In the genomic region with DNA sequence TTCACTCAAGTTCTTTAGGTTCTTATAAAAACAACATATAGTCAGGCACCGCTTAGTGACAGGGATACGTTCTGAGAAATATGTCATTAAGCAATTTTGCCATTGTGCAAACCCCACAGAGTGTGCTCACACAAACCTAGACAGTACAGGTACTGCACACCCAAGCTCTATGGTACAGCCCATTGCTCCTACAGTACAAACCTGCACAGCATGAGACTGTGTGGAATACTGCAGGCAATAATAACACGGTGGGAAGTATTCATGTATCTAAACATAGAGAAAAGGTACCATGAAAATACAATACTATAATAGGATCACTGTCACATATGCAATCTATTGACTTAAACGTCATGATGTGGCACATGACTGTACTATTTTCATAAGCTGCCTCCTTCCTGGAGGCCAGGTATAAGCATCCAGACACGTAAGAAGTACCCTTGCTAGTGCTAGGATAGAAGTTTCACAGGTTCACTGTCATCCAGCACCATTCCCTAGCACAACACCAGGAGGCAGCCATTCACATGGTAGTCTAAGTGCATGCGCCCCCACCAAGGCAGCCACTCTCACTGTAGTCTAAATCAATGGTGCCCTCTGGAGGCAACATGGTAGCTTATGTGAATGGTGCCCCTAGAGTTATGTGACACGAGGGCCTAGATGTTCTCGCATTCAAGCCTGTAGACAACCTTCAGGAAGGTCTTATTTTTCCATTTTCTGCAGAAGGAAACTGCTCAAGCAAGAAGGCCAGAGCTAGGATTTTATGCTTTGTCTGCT, we compare ENCODE assay signal across 8 cellular contexts.
DNase-seq lines count a peak whose midpoint lies in the region; FAIRE-seq and TF ChIP-seq lines count a peak whose summit lies in the region.

No MANE protein-coding gene starts in this region.

- H4K20me1 ChIP-seq in H1 (replicated peaks in 1 of 2; ENCODE audit: control insufficient read depth in 1 of 2, insufficient read depth in 2 of 2, low read length in 2 of 2) = peaks cover 1 to 7% of the 10 kb centered on the region in 2 experiments

- H3K56ac ChIP-seq in H1 (replicated peaks; ENCODE audit: insufficient read length, low read depth, low read length) = no peak overlapping the region

- H3K79me1 ChIP-seq in H1 (ENCODE audit: low read depth, low read length) = peaks cover 7% of the 10 kb centered on the region; the same call in 1 of the 2 replicates

- peak overlapping the region; percentile 75; the same call in 1 of the 2 replicates for H2BK15ac ChIP-seq in H1 (ENCODE audit: low read length)

- no peaks in the 10 kb centered on the region for H3K23me2 ChIP-seq in H1 (ENCODE audit: low read depth, low read length)

- no peak overlapping the region for H2AFZ ChIP-seq in H1 (ENCODE audit: low read length)

- TF ChIP-seq EP300 in H1 (IDR thresholded peaks at IDR 0.05; ENCODE audit: borderline replicate concordance in 1 of 2, low read depth in 2 of 2, low read length in 2 of 2) (no peak), stomach (IDR thresholded peaks at IDR 0.05) (no peak)

- peak overlapping the region; percentile 38 for H2BK120ac ChIP-seq in H1 (replicated peaks; ENCODE audit: low read depth, low read length)

- no peaks in the 10 kb centered on the region for H3K27me3 ChIP-seq in H1 (replicated peaks in 1 of 4; ENCODE audit: control insufficient read depth in 3 of 4, extremely low read depth in 1 of 4, insufficient read depth in 3 of 4, low read length in 3 of 4)
- H3K27me3 ChIP-seq in stomach = no peaks in the 10 kb centered on the region

- TF ChIP-seq CTCF in H1 (IDR thresholded peaks at IDR 0.05; ENCODE audit: control extremely low read depth in 1 of 3, insufficient read depth in 1 of 3, low read depth in 1 of 3, low read length in 3 of 3) (peak; percentile 6 to 22 (median 19); a peak in 3 of 4 replicates), stomach (IDR thresholded peaks at IDR 0.05) (no peak)

- H3K4ac ChIP-seq in H1 (replicated peaks; ENCODE audit: insufficient read length, low read depth, low read length) = no peak overlapping the region

- H3K9me3 ChIP-seq in H1 (ENCODE audit: insufficient read depth in 2 of 2, low read depth in 1 of 2, low read length in 1 of 2) (no peaks in the 10 kb centered on the region), stomach (no peaks in the 10 kb centered on the region)

- no peak overlapping the region for H2BK20ac ChIP-seq in H1 (ENCODE audit: low read length)

- H3K4me2 ChIP-seq in H1 (ENCODE audit: insufficient read depth in 1 of 2, low read depth in 2 of 2, low read length in 2 of 2) = no peak overlapping the region

- H2BK12ac ChIP-seq in H1 (ENCODE audit: low read depth, low read length) = no peak overlapping the region

- H4K8ac ChIP-seq in H1 (ENCODE audit: extremely low read depth, insufficient read depth, low read length) = no peak overlapping the region

- intact Hi-C loops in stomach (cut with DNase I; ENCODE audit: low total_unique reads) = no loop called here

- CTCF ChIA-PET in H1 (lab: Charles Lee; ENCODE audit: partially characterized antibody) = interaction anchor here (0.7 to 11.5 kb wide), 28 partner anchors 10 to 196 kb away, joined by 3 to 141 read pairs (median 4); no protein-coding TSS in a partner anchor

- H3K36me3 ChIP-seq in H1 (ENCODE audit: control insufficient read depth in 2 of 4, insufficient read depth in 4 of 4, low read length in 3 of 4) = no peaks in the 10 kb centered on the region
- H3K36me3 ChIP-seq in stomach = no peaks in the 10 kb centered on the region

- no peak overlapping the region for H2AK5ac ChIP-seq in H1 (ENCODE audit: low read depth, low read length)

- H2BK5ac ChIP-seq in H1 (ENCODE audit: low read depth, low read length) = no peak overlapping the region

- no peak for TF ChIP-seq POLR2A in H1 (IDR thresholded peaks at IDR 0.05; ENCODE audit: control extremely low read depth in 1 of 2, low read depth in 2 of 2, low read length in 2 of 2)
- no peak for TF ChIP-seq POLR2A in stomach (IDR thresholded peaks at IDR 0.05)

- H3K9ac ChIP-seq in H1 (replicated peaks in 1 of 4; ENCODE audit: extremely low read depth in 1 of 4, low read depth in 3 of 4, low read length in 3 of 4) = no peak overlapping the region

- TF ChIP-seq RAD21 in H1 (IDR thresholded peaks at IDR 0.05 in 1 of 2, conservative IDR thresholded peaks at IDR 0.05 in 1 of 2; ENCODE audit: low read depth in 2 of 2, low read length in 2 of 2) = peak; percentile 31 to 32

- H3K27ac ChIP-seq in H1 (ENCODE audit: low read depth, low read length) (no peak overlapping the region), stomach (no peak overlapping the region)

- 92% methylated on average over 8 of the region's 8 CpGs; no CpG with 5 or more reads in 1 of the 2 experiments for WGBS in H1 (ENCODE audit: extremely low coverage in 1 of 2, insufficient coverage in 1 of 2, insufficient read length in 1 of 2, insufficient replicate concordance in 2 of 2, low coverage in 1 of 2, low lambda C conversion rate in 2 of 2, missing lambda C conversion rate in 1 of 2), 2 experiments
- WGBS in stomach, 5 donors = 82 to 86% (median 84%) methylated on average over 8 of the region's 8 CpGs

- DNase-seq in stimulated activated CD4-positive, alpha-beta T cell treated with anti-CD3 and anti-CD28 coated beads, Interleukin-15, amount 100 ng/mL, for 24 hours = peak; percentile 33
- no peak for DNase-seq in stimulated activated CD4-positive, alpha-beta T cell treated with anti-CD3 and anti-CD28 coated beads, Interleukin-2, amount 100 ng/mL, for 48 hours
- DNase-seq in NCI-H510A (lab: John Stamatoyannopoulos, UW) = peak; percentile 15
- peak in 1 of 2 experiments; percentile 31 for DNase-seq in H1 (ENCODE audit: low read depth in 1 of 2, low spot score in 2 of 2)
- peak; percentile 24 for DNase-seq in stomach
- no peak for DNase-seq in NCI-H2196 treated with DMSO at 0.1 percent for 48 hours (lab: John Stamatoyannopoulos, UW; ENCODE audit: unreplicated experiment)
- no peak for DNase-seq in iPS-NIHi11 (ENCODE audit: low spot score)
- no peak for DNase-seq in NK-92 (lab: John Stamatoyannopoulos, UW; ENCODE audit: unreplicated experiment)

- no peak overlapping the region for H4K91ac ChIP-seq in H1 (replicated peaks; ENCODE audit: insufficient read length, low read length)

- H3K4me3 ChIP-seq in H1 (ENCODE audit: extremely low read depth in 1 of 4, insufficient read depth in 2 of 4, low read depth in 3 of 4, low read length in 4 of 4) (no peak overlapping the region), stomach (no peak overlapping the region)

- no peak overlapping the region for H3K18ac ChIP-seq in H1 (ENCODE audit: extremely low read depth, low read length)

- peaks cover 0 to 5% of the 10 kb centered on the region in 2 experiments; a peak in 1 of 4 replicates for H3K79me2 ChIP-seq in H1 (ENCODE audit: control insufficient read depth in 1 of 2, insufficient read depth in 2 of 2, low read length in 2 of 2)

- POLR2A ChIA-PET in H1 (lab: Charles Lee; ENCODE audit: partially characterized antibody) = no interaction called here

- no peak for FAIRE-seq in H1 (lab: Jason Lieb, UNC)

- H3K23ac ChIP-seq in H1 (ENCODE audit: insufficient read length) = no peak overlapping the region

- no peak overlapping the region for H3K14ac ChIP-seq in H1 (ENCODE audit: insufficient read length)

- H4K5ac ChIP-seq in H1 (ENCODE audit: insufficient read length, low read depth, low read length) = no peak overlapping the region

- H3K4me1 ChIP-seq in H1 (replicated peaks in 1 of 4; ENCODE audit: control insufficient read depth in 3 of 4, insufficient read depth in 4 of 4, low read length in 3 of 4) = peaks cover 2 to 5% (median 3%) of the 10 kb centered on the region in 4 experiments; a peak in 4 of 7 replicates
- H3K4me1 ChIP-seq in stomach = no peaks in the 10 kb centered on the region

TF ChIP-seq in H1, 55 proteins besides CTCF, POLR2A, EP300 and RAD21:
- TF ChIP-seq KDM1A (IDR thresholded peaks at IDR 0.05; ENCODE audit: borderline replicate concordance, low read length) = peak; percentile 87
- TF ChIP-seq TBP (IDR thresholded peaks at IDR 0.05; ENCODE audit: low read depth, low read length) = no peak
- peak; percentile 21; the same call in 1 of the 2 replicates for TF ChIP-seq MAX (IDR thresholded peaks at IDR 0.05)
- no peak for TF ChIP-seq BCL11A (IDR thresholded peaks at IDR 0.05; ENCODE audit: low read depth in 2 of 2, low read length in 2 of 2)

Comparison
In these comparisons a context has a peak if more than half of its experiments do, and no peak if none do; other contexts are left out.
1. DNase-seq: peak in stimulated activated CD4-positive, alpha-beta T cell treated with anti-CD3 and anti-CD28 coated beads, Interleukin-15, amount 100 ng/mL, for 24 hours (single experiment), NCI-H510A (single experiment) and stomach (single experiment); none in stimulated activated CD4-positive, alpha-beta T cell treated with anti-CD3 and anti-CD28 coated beads, Interleukin-2, amount 100 ng/mL, for 48 hours (0 of 2), NCI-H2196 treated with DMSO at 0.1 percent for 48 hours (single experiment), iPS-NIHi11 (single experiment) and NK-92 (single experiment).
2. CTCF ChIP-seq: peak in H1 (3 of 3); none in stomach (0 of 7).